26 cellular contexts compared by ENCODE assay signal in the genomic region with DNA sequence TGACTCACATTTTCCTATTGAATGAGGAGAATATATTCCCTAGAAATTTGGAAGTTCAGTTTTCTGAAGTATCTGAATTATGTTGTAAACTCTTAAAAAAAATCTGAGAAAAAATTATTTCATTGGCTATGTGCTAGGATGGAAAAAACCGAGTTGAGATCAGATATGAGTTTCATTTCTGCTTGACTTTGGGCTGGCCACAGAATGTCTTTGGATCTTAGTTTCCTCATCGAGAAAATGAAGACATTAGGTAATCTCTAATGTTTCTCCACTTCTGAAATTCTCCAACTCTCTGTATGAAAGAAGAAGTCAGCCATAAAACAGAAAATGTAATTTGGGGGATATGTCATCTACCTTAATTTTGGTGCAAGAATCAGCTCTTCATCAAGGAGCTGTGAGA. TPM values are rescaled to one million over a fixed set of nuclear protein-coding genes. Genes with fewer than 3 reads are reported as not detected.
"Had no signal": no experiment of that assay in that cellular context is flagged by ENCODE, and none has a peak within 500 bp of the region (broad histone marks: within the 10 kb centered on the region; RNA-seq: fewer than 3 reads in every experiment).

No MANE protein-coding gene starts in this region.

- DNase-seq: activated CD4-positive, alpha-beta memory T cell treated with anti-CD3 and anti-CD28 coated beads, Interleukin-2, amount 10 ng/mL, durations not matched to agents 7 days and 5 days; activated CD4-positive, alpha-beta T cell treated with anti-CD3 and anti-CD28 coated beads, Interleukin-2, amount 10 ng/mL, durations not matched to agents 7 days and 5 days; activated CD4-positive, CD25-positive, alpha-beta regulatory T cell; activated CD8-positive, alpha-beta memory T cell treated with anti-CD3 and anti-CD28 coated beads, Interleukin-2, amount 50 U/mL, for 4 hours; activated gamma-delta T cell treated with Interleukin-2 at 50 U/mL for 16 hours; activated naive CD4-positive, alpha-beta T cell treated with anti-CD3 and anti-CD28 coated beads, Interleukin-2, amount 10 ng/mL, durations not matched to agents 7 days and 5 days; activated naive CD8-positive, alpha-beta T cell treated with anti-CD3 and anti-CD28 coated beads for 36 hours; activated T-cell treated with anti-CD3 and anti-CD28 coated beads, Interleukin-2, amount 50 U/mL, for 72 hours; NCI-H1105; NCI-H1436; NCI-H1694 treated with DMSO at 0.1 percent for 48 hours; NCI-H2029 treated with DMSO at 0.1 percent for 48 hours; NCI-H345; NCI-H510A; NK-92 treated with Interleukin-12 subunit alpha and Interleukin-12 subunit beta, amount 100 ng/mL, for 24 hours; OCI-M1; RPMI8226; T-cell; T-helper 2 cell; T1000 had no signal

- H3K9me3 Mint-ChIP-seq: activated CD4-positive, alpha-beta memory T cell treated with anti-CD3 and anti-CD28 coated beads, Interleukin-2, amount 10 ng/mL, durations not matched to agents 7 days and 5 days; activated CD4-positive, alpha-beta T cell treated with anti-CD3 and anti-CD28 coated beads, Interleukin-2, amount 10 ng/mL, durations not matched to agents 7 days and 5 days; activated naive CD4-positive, alpha-beta T cell treated with anti-CD3 and anti-CD28 coated beads, Interleukin-2, amount 10 ng/mL, durations not matched to agents 7 days and 5 days; activated naive CD8-positive, alpha-beta T cell treated with anti-CD3 and anti-CD28 coated beads for 36 hours; activated T-cell treated with anti-CD3 and anti-CD28 coated beads, Interleukin-2, amount 50 U/mL, for 72 hours; activated T-helper 2 cell treated with anti-CD3 and anti-CD28 coated beads, Interferon-gamma antibody, Interleukin-2, Interleukin-4, amounts not matched to agents 10 μg/mL and 5 μg/mL and 100 μg/mL, durations not matched to agents 14 hours and 24 hours and 36 hours; T-cell had no signal

- H3K27ac ChIP-seq: VCaP had no signal

- H3K4me3 Mint-ChIP-seq: activated CD4-positive, alpha-beta memory T cell treated with anti-CD3 and anti-CD28 coated beads, Interleukin-2, amount 10 ng/mL, durations not matched to agents 7 days and 5 days; activated CD4-positive, alpha-beta T cell treated with anti-CD3 and anti-CD28 coated beads, Interleukin-2, amount 10 ng/mL, durations not matched to agents 7 days and 5 days; activated naive CD4-positive, alpha-beta T cell treated with anti-CD3 and anti-CD28 coated beads, Interleukin-2, amount 10 ng/mL, durations not matched to agents 7 days and 5 days; activated naive CD8-positive, alpha-beta T cell treated with anti-CD3 and anti-CD28 coated beads for 36 hours; activated T-cell treated with anti-CD3 and anti-CD28 coated beads, Interleukin-2, amount 50 U/mL, for 72 hours; T-cell had no signal

- H3K27ac Mint-ChIP-seq: activated CD4-positive, alpha-beta memory T cell treated with anti-CD3 and anti-CD28 coated beads, Interleukin-2, amount 10 ng/mL, durations not matched to agents 7 days and 5 days; activated CD4-positive, alpha-beta T cell treated with anti-CD3 and anti-CD28 coated beads, Interleukin-2, amount 10 ng/mL, durations not matched to agents 7 days and 5 days; activated naive CD4-positive, alpha-beta T cell treated with anti-CD3 and anti-CD28 coated beads, Interleukin-2, amount 10 ng/mL, durations not matched to agents 7 days and 5 days; activated naive CD8-positive, alpha-beta T cell treated with anti-CD3 and anti-CD28 coated beads for 36 hours; activated T-cell treated with anti-CD3 and anti-CD28 coated beads, Interleukin-2, amount 50 U/mL, for 72 hours; activated T-helper 2 cell treated with anti-CD3 and anti-CD28 coated beads, Interferon-gamma antibody, Interleukin-2, Interleukin-4, amounts not matched to agents 10 μg/mL and 5 μg/mL and 100 μg/mL, durations not matched to agents 14 hours and 24 hours and 36 hours; T-cell had no signal

- ATAC-seq: activated T-cell treated with anti-CD3 and anti-CD28 coated beads, Interleukin-2, amount 50 U/mL, for 72 hours; Panc1; Right ventricle myocardium inferior; T-cell had no signal

- H3K36me3 Mint-ChIP-seq: activated naive CD4-positive, alpha-beta T cell treated with anti-CD3 and anti-CD28 coated beads, Interleukin-2, amount 10 ng/mL, durations not matched to agents 7 days and 5 days; activated naive CD8-positive, alpha-beta T cell treated with anti-CD3 and anti-CD28 coated beads for 36 hours; T-cell had no signal

- H3K4me1 Mint-ChIP-seq: activated CD4-positive, alpha-beta memory T cell treated with anti-CD3 and anti-CD28 coated beads, Interleukin-2, amount 10 ng/mL, durations not matched to agents 7 days and 5 days; activated CD4-positive, alpha-beta T cell treated with anti-CD3 and anti-CD28 coated beads, Interleukin-2, amount 10 ng/mL, durations not matched to agents 7 days and 5 days; activated naive CD4-positive, alpha-beta T cell treated with anti-CD3 and anti-CD28 coated beads, Interleukin-2, amount 10 ng/mL, durations not matched to agents 7 days and 5 days; activated naive CD8-positive, alpha-beta T cell treated with anti-CD3 and anti-CD28 coated beads for 36 hours; T-cell had no signal

- H3K27me3 Mint-ChIP-seq: activated CD4-positive, alpha-beta memory T cell treated with anti-CD3 and anti-CD28 coated beads, Interleukin-2, amount 10 ng/mL, durations not matched to agents 7 days and 5 days; activated CD4-positive, alpha-beta T cell treated with anti-CD3 and anti-CD28 coated beads, Interleukin-2, amount 10 ng/mL, durations not matched to agents 7 days and 5 days; activated naive CD4-positive, alpha-beta T cell treated with anti-CD3 and anti-CD28 coated beads, Interleukin-2, amount 10 ng/mL, durations not matched to agents 7 days and 5 days; activated naive CD8-positive, alpha-beta T cell treated with anti-CD3 and anti-CD28 coated beads for 36 hours had no signal

RNA-seq across cellular contexts. Expression of a gene that starts 28.8 kb away (rescaled TPM):
- total RNA-seq: activated CD4-positive, alpha-beta memory T cell treated with anti-CD3 and anti-CD28 coated beads, Interleukin-2, amount 10 ng/mL, durations not matched to agents 7 days and 5 days; activated CD4-positive, alpha-beta T cell treated with anti-CD3 and anti-CD28 coated beads, Interleukin-2, amount 10 ng/mL, durations not matched to agents 7 days and 5 days; activated CD8-positive, alpha-beta memory T cell treated with anti-CD3 and anti-CD28 coated beads for 36 hours; activated naive CD8-positive, alpha-beta T cell treated with anti-CD3 and anti-CD28 coated beads for 36 hours; activated T-cell treated with anti-CD3 and anti-CD28 coated beads, Interleukin-2, amount 50 U/mL, for 72 hours; activated T-helper 2 cell treated with anti-CD3 and anti-CD28 coated beads, Interferon-gamma antibody, Interleukin-2, Interleukin-4, amounts not matched to agents 10 μg/mL and 5 μg/mL and 100 μg/mL, durations not matched to agents 14 hours and 24 hours and 36 hours; SK-MEL-5; T-cell had no signal
